8 cellular contexts compared by ENCODE assay signal in the genomic region with DNA sequence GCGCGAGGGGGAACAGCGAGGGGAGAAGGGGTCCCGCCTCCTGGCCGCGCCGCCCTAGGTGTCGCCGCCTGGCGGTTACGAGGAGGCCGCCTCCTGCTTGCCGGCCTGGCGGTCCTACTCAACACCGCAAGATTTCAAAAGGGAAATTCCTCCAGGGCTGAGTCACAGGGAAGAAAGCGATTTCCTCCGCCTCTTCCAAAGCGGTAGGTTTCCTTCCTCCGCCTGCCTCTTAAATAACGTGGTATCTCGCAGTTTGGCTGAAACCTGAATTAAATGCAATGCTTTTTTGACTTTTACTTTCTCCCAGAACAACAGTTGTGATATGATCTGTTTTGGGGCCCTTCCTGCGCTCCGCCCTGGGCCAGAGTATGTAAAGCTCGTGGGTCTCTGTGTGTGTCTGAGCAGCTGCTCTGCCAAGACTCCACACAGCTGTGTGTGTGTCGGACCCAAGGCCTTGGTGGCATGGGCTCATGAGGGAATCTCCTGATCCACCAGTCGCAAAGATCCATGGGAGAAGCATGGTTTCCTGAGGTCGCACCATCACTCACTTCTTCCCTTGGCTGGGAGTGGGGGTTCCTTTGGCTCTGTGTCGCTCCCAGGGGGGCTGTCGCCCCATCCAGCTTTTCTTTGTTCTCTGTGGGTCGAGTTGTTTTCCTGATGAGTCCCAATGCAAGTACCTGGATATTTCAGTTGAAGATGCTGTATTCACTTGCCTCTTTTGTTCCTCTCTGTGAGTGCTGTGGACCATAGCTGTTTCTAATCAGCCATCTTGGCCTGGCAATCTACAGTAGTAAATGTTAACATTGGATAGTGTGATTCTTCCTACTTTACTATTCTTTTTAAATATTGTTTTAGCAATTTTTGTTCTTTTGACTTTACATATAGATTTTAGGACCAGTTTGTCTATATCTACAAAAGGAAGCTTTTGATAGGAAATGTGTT. TPM values are rescaled to one million over a fixed set of nuclear protein-coding genes. Genes with fewer than 3 reads are reported as not detected.
DNase-seq lines count a peak whose midpoint lies in the region; ATAC-seq and TF ChIP-seq lines count a peak whose summit lies in the region.

No MANE protein-coding gene starts in this region.

- H3F3A ChIP-seq in SK-N-SH (replicated peaks; ENCODE audit: insufficient read depth): peaks cover 10% of the 10 kb centered on the region

- no peak; the same call in 1 of the 2 replicates for TF ChIP-seq RAD21 in SK-N-SH (IDR thresholded peaks at IDR 0.05; ENCODE audit: low read length)

- no peak overlapping the region for H3K27ac ChIP-seq in CD4-positive, alpha-beta T cell (ENCODE audit: low read depth, low read length)
- peak overlapping the region in 1 of 2 experiments; percentile 68; a peak in 2 of 4 replicates for H3K27ac ChIP-seq in SK-N-SH (ENCODE audit: low read depth in 2 of 2, low read length in 1 of 2)
- no peak overlapping the region for H3K27ac ChIP-seq in cardiac muscle cell
- peak overlapping the region; percentile 1 for H3K27ac ChIP-seq in trophoblast cell (ENCODE audit: low read depth, low read length)
- H3K27ac ChIP-seq in thymus (ENCODE audit: low read depth): peak overlapping the region; percentile 87

- H3K27me3 Mint-ChIP-seq in CD4-positive, alpha-beta T cell: no peaks in the 10 kb centered on the region
- H3K27me3 Mint-ChIP-seq in activated naive CD8-positive, alpha-beta T cell treated with anti-CD3 and anti-CD28 coated beads, Interleukin-2, amount 10 ng/mL, durations not matched to agents 7 days and 5 days: peaks cover 5% of the 10 kb centered on the region

- H3K4me1 Mint-ChIP-seq in CD4-positive, alpha-beta T cell (ENCODE audit: low read depth): peaks cover 27% of the 10 kb centered on the region
- peaks cover 15% of the 10 kb centered on the region for H3K4me1 Mint-ChIP-seq in activated naive CD8-positive, alpha-beta T cell treated with anti-CD3 and anti-CD28 coated beads, Interleukin-2, amount 10 ng/mL, durations not matched to agents 7 days and 5 days

- H3K4me2 ChIP-seq in SK-N-SH (peak overlapping the region; percentile 85), trophoblast cell (ENCODE audit: low read length) (peak overlapping the region; percentile 70)

- H3K4me1 ChIP-seq in SK-N-SH (ENCODE audit: control insufficient read depth in 1 of 2, insufficient read depth in 2 of 2, low read depth in 1 of 2, low read length in 1 of 2): peaks cover 0 to 7% of the 10 kb centered on the region in 2 experiments; a peak in 2 of 4 replicates
- no peaks in the 10 kb centered on the region for H3K4me1 ChIP-seq in cardiac muscle cell (ENCODE audit: low read depth)
- peaks cover 4 to 7% of the 10 kb centered on the region in 2 experiments for H3K4me1 ChIP-seq in trophoblast cell (ENCODE audit: control insufficient read depth in 1 of 2, insufficient read depth in 2 of 2, low read length in 2 of 2)
- H3K4me1 ChIP-seq in thymus (ENCODE audit: control insufficient read depth, insufficient read depth, low read length): peaks cover 3% of the 10 kb centered on the region

- peak overlapping the region; percentile 36; the same call in 1 of the 2 replicates for H3K9ac ChIP-seq in SK-N-SH
- peak overlapping the region; percentile 54 for H3K9ac ChIP-seq in trophoblast cell (ENCODE audit: low read length)

- H4K20me1 ChIP-seq in SK-N-SH (ENCODE audit: insufficient read depth): no peaks in the 10 kb centered on the region

- peak overlapping the region; percentile 45 for H4K12ac ChIP-seq in trophoblast cell (ENCODE audit: low read depth, low read length)

- H3K4me3 ChIP-seq in SK-N-SH (ENCODE audit: low read depth in 2 of 2, low read length in 1 of 2) (peak overlapping the region; percentile 23 to 53), cardiac muscle cell (no peak overlapping the region), trophoblast cell (ENCODE audit: low read depth, low read length) (peak overlapping the region; percentile 59), thymus (ENCODE audit: low read length) (peak overlapping the region; percentile 37)

- peak; percentile 19 to 55 (median 28) for DNase-seq in CD4-positive, alpha-beta T cell
- peak; percentile 94 for DNase-seq in HCEC 1CT
- DNase-seq in SK-N-SH: peak; percentile 51
- peak; percentile 68 for DNase-seq in activated naive CD8-positive, alpha-beta T cell treated with anti-CD3 and anti-CD28 coated beads, Interleukin-2, amount 10 ng/mL, durations not matched to agents 7 days and 5 days
- peak; percentile 53 to 97 for DNase-seq in cardiac muscle cell (ENCODE audit: low read depth in 1 of 2, low spot score in 1 of 2)
- peak; percentile 84 to 92 for DNase-seq in trophoblast cell
- DNase-seq in DMS153 treated with DMSO at 0.1 percent for 48 hours (lab: John Stamatoyannopoulos, UW; ENCODE audit: unreplicated experiment): no peak

- no peaks in the 10 kb centered on the region for H3K79me2 ChIP-seq in SK-N-SH (ENCODE audit: insufficient read depth)
- H3K79me2 ChIP-seq in trophoblast cell (ENCODE audit: control insufficient read depth, insufficient read depth, low read length, poor library complexity): no peaks in the 10 kb centered on the region

- no peaks in the 10 kb centered on the region for H3K9me2 ChIP-seq in SK-N-SH

- no peak overlapping the region for H2BK5ac ChIP-seq in trophoblast cell (ENCODE audit: low read depth, low read length, poor library complexity)

- TF ChIP-seq CTCF in CD4-positive, alpha-beta T cell (IDR thresholded peaks at IDR 0.05): peak; percentile 54
- peak; percentile 63 for TF ChIP-seq CTCF in SK-N-SH (IDR thresholded peaks at IDR 0.05)
- TF ChIP-seq CTCF in cardiac muscle cell (IDR thresholded peaks at IDR 0.05; ENCODE audit: low read depth, low read length): peak; percentile 46

- no peaks in the 10 kb centered on the region for H3K9me3 Mint-ChIP-seq in CD4-positive, alpha-beta T cell
- no peaks in the 10 kb centered on the region for H3K9me3 Mint-ChIP-seq in activated naive CD8-positive, alpha-beta T cell treated with anti-CD3 and anti-CD28 coated beads, Interleukin-2, amount 10 ng/mL, durations not matched to agents 7 days and 5 days

- H4K91ac ChIP-seq in trophoblast cell (ENCODE audit: low read depth, low read length): peak overlapping the region; percentile 50

- H3K9me3 ChIP-seq in CD4-positive, alpha-beta T cell (ENCODE audit: control insufficient read depth, low read length): no peaks in the 10 kb centered on the region
- H3K9me3 ChIP-seq in SK-N-SH (0 out of 2 replicates have a peak, but pooled peaks cover 8% of the 10 kb centered on the region), cardiac muscle cell (ENCODE audit: low read depth) (no peaks in the 10 kb centered on the region), trophoblast cell (ENCODE audit: insufficient read depth, low read depth, low read length) (no peaks in the 10 kb centered on the region), thymus (ENCODE audit: control insufficient read depth) (no peaks in the 10 kb centered on the region)

- H3K27ac Mint-ChIP-seq in CD4-positive, alpha-beta T cell: no peak overlapping the region
- peak overlapping the region; percentile 34 for H3K27ac Mint-ChIP-seq in activated naive CD8-positive, alpha-beta T cell treated with anti-CD3 and anti-CD28 coated beads, Interleukin-2, amount 10 ng/mL, durations not matched to agents 7 days and 5 days

- peak overlapping the region; percentile 13 for H3K14ac ChIP-seq in trophoblast cell (ENCODE audit: low read length)

- peaks cover 3% of the 10 kb centered on the region for H3K79me1 ChIP-seq in trophoblast cell (ENCODE audit: low read length)

- peak overlapping the region; percentile 63 for H3K4me3 Mint-ChIP-seq in CD4-positive, alpha-beta T cell
- H3K4me3 Mint-ChIP-seq in activated naive CD8-positive, alpha-beta T cell treated with anti-CD3 and anti-CD28 coated beads, Interleukin-2, amount 10 ng/mL, durations not matched to agents 7 days and 5 days: peak overlapping the region; percentile 60

- H2BK12ac ChIP-seq in trophoblast cell (ENCODE audit: low read length): no peak overlapping the region

- peak overlapping the region; percentile 67 for H4K8ac ChIP-seq in trophoblast cell (ENCODE audit: low read depth, low read length)

- no peak; a peak in 1 of 4 replicates for TF ChIP-seq EP300 in SK-N-SH (IDR thresholded peaks at IDR 0.05; ENCODE audit: borderline replicate concordance in 1 of 2, low read depth in 1 of 2, low read length in 1 of 2)

- POLR2A ChIA-PET in CD4-positive, alpha-beta T cell (lab: Charles Lee): interaction anchor here (0.7 to 1.0 kb wide), 2 partner anchors 13 to 60 kb away, joined by 3 read pairs; no protein-coding TSS in a partner anchor
- POLR2A ChIA-PET in SK-N-SH (lab: Yijun Ruan, JAX): no interaction called here
- POLR2A ChIA-PET in activated naive CD8-positive, alpha-beta T cell treated with anti-CD3 and anti-CD28 coated beads, Interleukin-2, amount 10 ng/mL, durations not matched to agents 7 days and 5 days (lab: Charles Lee): no interaction called here

- peak overlapping the region; percentile 21 for H2BK120ac ChIP-seq in trophoblast cell (ENCODE audit: insufficient read depth, low read length, poor library complexity)

- H3K36me3 Mint-ChIP-seq in CD4-positive, alpha-beta T cell (ENCODE audit: low read depth): no peaks in the 10 kb centered on the region
- H3K36me3 Mint-ChIP-seq in activated naive CD8-positive, alpha-beta T cell treated with anti-CD3 and anti-CD28 coated beads, Interleukin-2, amount 10 ng/mL, durations not matched to agents 7 days and 5 days: no peaks in the 10 kb centered on the region

- no peak overlapping the region for H3K18ac ChIP-seq in trophoblast cell (ENCODE audit: low read length)

- intact Hi-C loops in CD4-positive, alpha-beta T cell (cut with DNase I, micrococcal nuclease): loop anchor here in 1 of 2 experiments (10.0 kb wide), 1 partner anchor 539 kb away; no protein-coding TSS in a partner anchor

- H3K36me3 ChIP-seq in SK-N-SH (replicated peaks in 1 of 2; ENCODE audit: control insufficient read depth in 1 of 2, insufficient read depth in 2 of 2, low read length in 1 of 2) (no peaks in the 10 kb centered on the region), cardiac muscle cell (no peaks in the 10 kb centered on the region), trophoblast cell (ENCODE audit: control insufficient read depth in 1 of 2, insufficient read depth in 2 of 2, low read length in 2 of 2) (no peaks in the 10 kb centered on the region), thymus (ENCODE audit: control insufficient read depth, insufficient read depth) (no peaks in the 10 kb centered on the region)

- WGBS in SK-N-SH (ENCODE audit: low lambda C conversion rate): 8% methylated on average over 26 of the region's 30 CpGs
- no CpG with 5 or more reads among the region's 30 CpGs for WGBS in trophoblast cell (ENCODE audit: extremely low coverage, insufficient coverage, insufficient read length)
- 18% methylated on average over 30 of the region's 30 CpGs for WGBS in thymus

- CTCF ChIA-PET in CD4-positive, alpha-beta T cell (lab: Charles Lee): interaction anchor here (1.4 to 2.6 kb wide), 2 partner anchors 10 kb away, joined by 6 to 7 read pairs; no protein-coding TSS in a partner anchor
- CTCF ChIA-PET in SK-N-SH (lab: Yijun Ruan, JAX): interaction anchor here (1.3 to 1.7 kb wide), 2 partner anchors 10 to 11 kb away, joined by 3 to 7 read pairs; no protein-coding TSS in a partner anchor

- ATAC-seq in CD4-positive, alpha-beta T cell (ENCODE audit: poor library complexity): peak; percentile 82
- peak; percentile 80 for ATAC-seq in activated naive CD8-positive, alpha-beta T cell treated with anti-CD3 and anti-CD28 coated beads, Interleukin-2, amount 10 ng/mL, durations not matched to agents 7 days and 5 days (ENCODE audit: low read depth)

- no peak overlapping the region for H3K4ac ChIP-seq in trophoblast cell (ENCODE audit: low read depth, low read length)

- H3K27me3 ChIP-seq in CD4-positive, alpha-beta T cell (ENCODE audit: control insufficient read depth, insufficient read depth, low read length): no peaks in the 10 kb centered on the region
- H3K27me3 ChIP-seq in SK-N-SH (ENCODE audit: insufficient read depth) (no peaks in the 10 kb centered on the region; the same call in 1 of the 2 replicates), cardiac muscle cell (no peaks in the 10 kb centered on the region), trophoblast cell (ENCODE audit: insufficient read depth, low read length) (no peaks in the 10 kb centered on the region), thymus (ENCODE audit: control insufficient read depth, insufficient read depth) (no peaks in the 10 kb centered on the region)

- H2AK5ac ChIP-seq in trophoblast cell (ENCODE audit: low read length): no peak overlapping the region

- H2AFZ ChIP-seq in SK-N-SH (ENCODE audit: low read depth) (peak overlapping the region; percentile 96), trophoblast cell (ENCODE audit: insufficient read depth, low read length, poor library complexity) (peak overlapping the region; percentile 61)

- no peak overlapping the region for H3K23ac ChIP-seq in trophoblast cell (ENCODE audit: low read length)

RNA-seq across cellular contexts. Expression of gene NOTCH4, which starts 31.6 kb away (rescaled TPM):
- total RNA-seq in CD4-positive, alpha-beta T cell: under 1 TPM; 0.47 to 0.53 TPM
- 2.5 and 2.8 TPM in 2 replicates for polyA plus RNA-seq in SK-N-SH (2012; rRNA removed)
- polyA plus RNA-seq in SK-N-SH (2012; cell fraction: cytosol; rRNA removed): 1.8 and 2.1 TPM in 2 replicates
- polyA plus RNA-seq in SK-N-SH (2012; cell fraction: nucleus; rRNA removed): 5.6 and 6.8 TPM in 2 replicates
- total RNA-seq in activated naive CD8-positive, alpha-beta T cell treated with anti-CD3 and anti-CD28 coated beads, Interleukin-2, amount 10 ng/mL, durations not matched to agents 7 days and 5 days: under 1 TPM; 0.67 to 0.79 TPM
- total RNA-seq in cardiac muscle cell: 5.0 and 5.4 TPM in 2 replicates
- polyA plus RNA-seq in cardiac muscle cell: 3.2 and 7.2 TPM in 2 replicates
- 0.57 and 0.60 TPM in 2 replicates for polyA plus RNA-seq in trophoblast cell (2013)
- polyA plus RNA-seq in thymus: 32.7 TPM

Comparison
In these comparisons a context has a peak if more than half of its experiments do, and no peak if none do; other contexts are left out.
1. H3K27ac ChIP-seq: peak in trophoblast cell (single experiment) and thymus (single experiment); none in CD4-positive, alpha-beta T cell (single experiment) and cardiac muscle cell (single experiment).
2. Peak in every context shown above with its lines, with median percentiles within 50 percentile points of each other: CTCF ChIP-seq.